8 cellular contexts compared by ENCODE assay signal in the genomic region with DNA sequence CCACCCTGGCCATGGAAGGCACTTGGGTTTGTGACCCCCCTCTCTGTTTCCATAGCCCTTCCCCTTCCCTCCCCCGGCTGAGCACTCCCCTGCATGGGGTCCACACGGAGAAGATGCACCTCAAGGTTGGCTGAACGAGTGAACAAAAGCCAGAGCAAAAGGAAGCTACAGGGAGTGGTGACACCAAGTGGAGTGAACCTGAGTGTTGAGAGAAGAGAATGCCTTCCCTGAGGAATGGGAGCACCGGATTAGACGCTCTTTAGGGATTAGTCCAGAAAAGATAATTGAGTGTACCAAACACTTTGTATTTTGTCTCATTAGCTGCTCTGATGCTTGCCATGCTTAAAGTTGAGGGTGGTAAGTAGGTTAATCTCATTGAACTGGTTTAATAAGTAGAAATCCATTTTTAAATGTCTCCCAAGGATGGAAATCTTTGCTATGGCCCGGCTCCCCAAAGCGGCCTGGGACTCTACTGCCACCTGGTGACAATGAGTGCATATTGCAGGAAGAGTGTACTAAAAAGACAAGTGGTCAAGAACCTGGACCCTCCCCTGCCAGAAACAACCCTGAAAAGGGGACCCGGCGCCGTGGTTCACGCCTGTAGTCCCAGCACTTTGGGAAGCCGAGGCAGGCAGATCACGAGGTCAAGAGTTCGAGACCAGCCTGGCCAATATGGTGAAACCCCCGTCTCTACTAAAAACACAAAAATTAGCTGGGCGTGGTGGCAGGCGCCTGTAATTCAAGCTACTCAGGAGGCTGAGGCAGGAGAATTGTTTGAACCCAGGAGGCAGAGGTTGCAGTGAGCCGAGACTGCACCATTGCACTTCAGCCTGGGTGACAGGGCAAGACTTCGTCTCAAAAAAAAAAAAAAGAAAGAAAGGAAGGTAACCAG.
A peak's percentile ranks its signal among the peaks of the same experiment; 100 is the strongest.
DNase-seq lines count a peak whose midpoint lies in the region; ATAC-seq, FAIRE-seq and TF ChIP-seq lines count a peak whose summit lies in the region.

No MANE protein-coding gene starts in this region.

- H3K4me3 ChIP-seq in GM23338 = no peak overlapping the region

- peaks cover 5% of the 10 kb centered on the region; the same call in 1 of the 3 replicates for H3K9me3 Mint-ChIP-seq in GM23338
- H3K9me3 Mint-ChIP-seq in type B pancreatic cell = no peaks in the 10 kb centered on the region

- no peaks in the 10 kb centered on the region; the same call in 1 of the 2 replicates for H3K4me1 ChIP-seq in GM23338 (ENCODE audit: insufficient read depth)

- intact Hi-C loops in sciatic nerve (cut with DNase I) = no loop called here

- no peak overlapping the region for H3K4me2 ChIP-seq in GM23338

- H3K27ac ChIP-seq in GM23338 (ENCODE audit: low read depth) = no peak overlapping the region

- H3K27me3 ChIP-seq in GM23338 (ENCODE audit: insufficient read depth) = no peaks in the 10 kb centered on the region

- no peaks in the 10 kb centered on the region for H3K79me2 ChIP-seq in GM23338 (replicated peaks; ENCODE audit: insufficient read depth)

- FAIRE-seq in D721Med (lab: Jason Lieb, UNC) = no peak

- H3K27me3 Mint-ChIP-seq in GM23338 (ENCODE audit: insufficient read depth, low read depth, poor library complexity) = peaks cover 24% of the 10 kb centered on the region
- peaks cover 59% of the 10 kb centered on the region for H3K27me3 Mint-ChIP-seq in type B pancreatic cell

- H3K4me3 Mint-ChIP-seq in GM23338 = no peak overlapping the region
- no peak overlapping the region for H3K4me3 Mint-ChIP-seq in type B pancreatic cell

- no peak overlapping the region for H2AFZ ChIP-seq in GM23338

- no peak overlapping the region for H3K27ac Mint-ChIP-seq in GM23338
- H3K27ac Mint-ChIP-seq in type B pancreatic cell = no peak overlapping the region

- H3K9me2 ChIP-seq in GM23338 (ENCODE audit: insufficient read depth) = no peaks in the 10 kb centered on the region

- H3K36me3 Mint-ChIP-seq in GM23338 (ENCODE audit: low read depth) = no peaks in the 10 kb centered on the region
- no peaks in the 10 kb centered on the region for H3K36me3 Mint-ChIP-seq in type B pancreatic cell

- peak; percentile 59 for DNase-seq in D721Med (ENCODE audit: insufficient read length, low spot score)
- peak; percentile 88 for DNase-seq in GM23338 (ENCODE audit: low spot score)
- peak; percentile 59 for DNase-seq in SK-MEL-5 (ENCODE audit: low read depth, low spot score)
- peak; percentile 72 for DNase-seq in germinal center (ENCODE audit: low spot score)
- no peak for DNase-seq in type B pancreatic cell (ENCODE audit: extremely low spot score, unreplicated experiment)
- no peak for DNase-seq in epidermal melanocyte (ENCODE audit: insufficient read length, low spot score)
- no peak for DNase-seq in sciatic nerve (ENCODE audit: low spot score)

- H4K20me1 ChIP-seq in GM23338 (replicated peaks; ENCODE audit: insufficient read depth) = no peaks in the 10 kb centered on the region

- TF ChIP-seq CTCF in D721Med (IDR thresholded peaks at IDR 0.05; ENCODE audit: insufficient read depth, missing control alignments) = peak; percentile 67
- TF ChIP-seq CTCF in GM23338 (conservative IDR thresholded peaks at IDR 0.05; ENCODE audit: low read depth in 2 of 2) = peak; percentile 89 to 94
- peak; percentile 84 for TF ChIP-seq CTCF in type B pancreatic cell (conservative IDR thresholded peaks at IDR 0.05)

- ATAC-seq in GM23338 = peak; percentile 58
- ATAC-seq in GM21528 (IDR thresholded peaks at IDR 0.05; ENCODE audit: low FRiP score, unreplicated experiment) = no peak
- no peak for ATAC-seq in sciatic nerve

- no peaks in the 10 kb centered on the region for H3F3A ChIP-seq in GM23338 (replicated peaks; ENCODE audit: low read depth)

- H3K36me3 ChIP-seq in GM23338 (ENCODE audit: insufficient read depth) = no peaks in the 10 kb centered on the region

- H3K4me1 Mint-ChIP-seq in GM23338 (peaks cover 16% of the 10 kb centered on the region), type B pancreatic cell (ENCODE audit: unreplicated experiment) (peaks cover 4% of the 10 kb centered on the region)

- in situ Hi-C loops in SK-MEL-5 (cut with HindIII; ENCODE audit: low pct_unique_long_range_greater_than_20kb, low sequenced_read_pairs) = no loop called here

TF ChIP-seq in GM23338, 12 proteins besides CTCF, POLR2A, EP300 and RAD21 (continues in another document):
- no peak for TF ChIP-seq POLR2AphosphoS5 (IDR thresholded peaks at IDR 0.05; ENCODE audit: low read depth)
- no peak for TF ChIP-seq STAT1 (IDR thresholded peaks at IDR 0.05; ENCODE audit: unreplicated experiment)
- no peak for TF ChIP-seq CREB1 (CRISPR knock-in tag; IDR thresholded peaks at IDR 0.05; ENCODE audit: low read depth)
- no peak for TF ChIP-seq EZH2 (IDR thresholded peaks at IDR 0.05; ENCODE audit: low read depth, unreplicated experiment)
- no peak for TF ChIP-seq NANOG (IDR thresholded peaks at IDR 0.05; ENCODE audit: borderline replicate concordance)
- TF ChIP-seq ZNF331 (CRISPR knock-in tag; IDR thresholded peaks at IDR 0.05; ENCODE audit: low read depth) = no peak
- TF ChIP-seq, protein P1, sequence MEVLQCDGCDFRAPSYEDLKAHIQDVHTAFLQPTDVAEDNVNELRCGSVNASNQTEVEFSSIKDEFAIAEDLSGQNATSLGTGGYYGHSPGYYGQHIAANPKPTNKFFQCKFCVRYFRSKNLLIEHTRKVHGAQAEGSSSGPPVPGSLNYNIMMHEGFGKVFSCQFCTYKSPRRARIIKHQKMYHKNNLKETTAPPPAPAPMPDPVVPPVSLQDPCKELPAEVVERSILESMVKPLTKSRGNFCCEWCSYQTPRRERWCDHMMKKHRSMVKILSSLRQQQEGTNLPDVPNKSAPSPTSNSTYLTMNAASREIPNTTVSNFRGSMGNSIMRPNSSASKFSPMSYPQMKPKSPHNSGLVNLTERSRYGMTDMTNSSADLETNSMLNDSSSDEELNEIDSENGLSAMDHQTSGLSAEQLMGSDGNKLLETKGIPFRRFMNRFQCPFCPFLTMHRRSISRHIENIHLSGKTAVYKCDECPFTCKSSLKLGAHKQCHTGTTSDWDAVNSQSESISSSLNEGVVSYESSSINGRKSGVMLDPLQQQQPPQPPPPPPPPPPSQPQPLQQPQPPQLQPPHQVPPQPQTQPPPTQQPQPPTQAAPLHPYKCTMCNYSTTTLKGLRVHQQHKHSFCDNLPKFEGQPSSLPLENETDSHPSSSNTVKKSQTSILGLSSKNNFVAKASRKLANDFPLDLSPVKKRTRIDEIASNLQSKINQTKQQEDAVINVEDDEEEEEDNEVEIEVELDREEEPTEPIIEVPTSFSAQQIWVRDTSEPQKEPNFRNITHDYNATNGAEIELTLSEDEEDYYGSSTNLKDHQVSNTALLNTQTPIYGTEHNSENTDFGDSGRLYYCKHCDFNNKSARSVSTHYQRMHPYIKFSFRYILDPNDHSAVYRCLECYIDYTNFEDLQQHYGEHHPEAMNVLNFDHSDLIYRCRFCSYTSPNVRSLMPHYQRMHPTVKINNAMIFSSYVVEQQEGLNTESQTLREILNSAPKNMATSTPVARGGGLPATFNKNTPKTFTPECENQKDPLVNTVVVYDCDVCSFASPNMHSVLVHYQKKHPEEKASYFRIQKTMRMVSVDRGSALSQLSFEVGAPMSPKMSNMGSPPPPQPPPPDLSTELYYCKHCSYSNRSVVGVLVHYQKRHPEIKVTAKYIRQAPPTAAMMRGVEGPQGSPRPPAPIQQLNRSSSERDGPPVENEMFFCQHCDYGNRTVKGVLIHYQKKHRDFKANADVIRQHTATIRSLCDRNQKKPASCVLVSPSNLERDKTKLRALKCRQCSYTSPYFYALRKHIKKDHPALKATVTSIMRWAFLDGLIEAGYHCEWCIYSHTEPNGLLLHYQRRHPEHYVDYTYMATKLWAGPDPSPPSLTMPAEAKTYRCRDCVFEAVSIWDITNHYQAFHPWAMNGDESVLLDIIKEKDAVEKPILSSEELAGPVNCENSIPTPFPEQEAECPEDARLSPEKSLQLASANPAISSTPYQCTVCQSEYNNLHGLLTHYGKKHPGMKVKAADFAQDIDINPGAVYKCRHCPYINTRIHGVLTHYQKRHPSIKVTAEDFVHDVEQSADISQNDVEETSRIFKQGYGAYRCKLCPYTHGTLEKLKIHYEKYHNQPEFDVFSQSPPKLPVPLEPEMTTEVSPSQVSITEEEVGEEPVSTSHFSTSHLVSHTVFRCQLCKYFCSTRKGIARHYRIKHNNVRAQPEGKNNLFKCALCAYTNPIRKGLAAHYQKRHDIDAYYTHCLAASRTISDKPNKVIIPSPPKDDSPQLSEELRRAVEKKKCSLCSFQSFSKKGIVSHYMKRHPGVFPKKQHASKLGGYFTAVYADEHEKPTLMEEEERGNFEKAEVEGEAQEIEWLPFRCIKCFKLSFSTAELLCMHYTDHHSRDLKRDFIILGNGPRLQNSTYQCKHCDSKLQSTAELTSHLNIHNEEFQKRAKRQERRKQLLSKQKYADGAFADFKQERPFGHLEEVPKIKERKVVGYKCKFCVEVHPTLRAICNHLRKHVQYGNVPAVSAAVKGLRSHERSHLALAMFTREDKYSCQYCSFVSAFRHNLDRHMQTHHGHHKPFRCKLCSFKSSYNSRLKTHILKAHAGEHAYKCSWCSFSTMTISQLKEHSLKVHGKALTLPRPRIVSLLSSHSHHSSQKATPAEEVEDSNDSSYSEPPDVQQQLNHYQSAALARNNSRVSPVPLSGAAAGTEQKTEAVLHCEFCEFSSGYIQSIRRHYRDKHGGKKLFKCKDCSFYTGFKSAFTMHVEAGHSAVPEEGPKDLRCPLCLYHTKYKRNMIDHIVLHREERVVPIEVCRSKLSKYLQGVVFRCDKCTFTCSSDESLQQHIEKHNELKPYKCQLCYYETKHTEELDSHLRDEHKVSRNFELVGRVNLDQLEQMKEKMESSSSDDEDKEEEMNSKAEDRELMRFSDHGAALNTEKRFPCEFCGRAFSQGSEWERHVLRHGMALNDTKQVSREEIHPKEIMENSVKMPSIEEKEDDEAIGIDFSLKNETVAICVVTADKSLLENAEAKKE (CRISPR knock-in tag; IDR thresholded peaks at IDR 0.05) = no peak

Comparison
In these comparisons a context has a peak if more than half of its experiments do, and no peak if none do; other contexts are left out.
1. DNase-seq: peak in D721Med (single experiment), GM23338 (single experiment), SK-MEL-5 (single experiment) and germinal center (single experiment); none in type B pancreatic cell (single experiment), epidermal melanocyte (single experiment) and sciatic nerve (single experiment).
2. Peak in every context shown above with its lines, with median percentiles within 50 percentile points of each other: CTCF ChIP-seq.